Comparison of ENCODE assay signal across 2 cellular contexts in genomic region chr17:48503747-48504146, GRCh38.
A peak's percentile ranks its signal among the peaks of the same experiment; 100 is the strongest.
TF ChIP-seq lines count a peak whose summit lies in the region.

No MANE protein-coding gene starts in this region.

TF ChIP-seq in IMR-90, 13 proteins besides CTCF, POLR2A, EP300 and RAD21:
- 0 out of 2 replicates have a peak, but pooled peaks have one; percentile 14 for TF ChIP-seq BHLHE40 (IDR thresholded peaks at IDR 0.05; ENCODE audit: low read depth, low read length)
- TF ChIP-seq FOS (IDR thresholded peaks at IDR 0.05; ENCODE audit: low read depth, low read length) = no peak

TF ChIP-seq in K562, 482 proteins besides CTCF, POLR2A, EP300 and RAD21:
- TF ChIP-seq TRIM25 (IDR thresholded peaks at IDR 0.05; ENCODE audit: borderline replicate concordance) (no peak), CTBP1 (IDR thresholded peaks at IDR 0.05; ENCODE audit: borderline replicate concordance) (peak; percentile 37; the same call in 1 of the 2 replicates), CBFA2T3 (IDR thresholded peaks at IDR 0.05) (peak; percentile 33), TFAP4 (CRISPR knock-in tag; IDR thresholded peaks at IDR 0.05; ENCODE audit: borderline replicate concordance) (peak; percentile 26; the same call in 1 of the 2 replicates), CEBPB (tag; IDR thresholded peaks at IDR 0.05) (no peak)
